ENCODE assay signal across 2 cellular contexts in genomic region chr12:122506393-122506938, GRCh38.
A peak's percentile ranks its signal among the peaks of the same experiment; 100 is the strongest.
TF ChIP-seq lines count a peak whose summit lies in the region.

No MANE protein-coding gene starts in this region.

TF ChIP-seq in A549, 52 proteins besides CTCF, POLR2A, EP300 and RAD21:
- peak; percentile 64 for TF ChIP-seq MAFK (IDR thresholded peaks at IDR 0.05; ENCODE audit: partially characterized antibody)
- no peak for TF ChIP-seq NPAS2 (CRISPR knock-in tag; IDR thresholded peaks at IDR 0.05; ENCODE audit: borderline replicate concordance)
- no peak for TF ChIP-seq ELK1 (IDR thresholded peaks at IDR 0.05; ENCODE audit: low read depth, low read length)

TF ChIP-seq in GM12878, 131 proteins besides CTCF, POLR2A, EP300 and RAD21:
- TF ChIP-seq ZZZ3 (IDR thresholded peaks at IDR 0.05; ENCODE audit: control insufficient read depth, insufficient read length, low read depth) (no peak), ATF3 (IDR thresholded peaks at IDR 0.05; ENCODE audit: borderline replicate concordance, extremely low read depth, low read depth, low read length) (no peak), CEBPB (IDR thresholded peaks at IDR 0.05; ENCODE audit: borderline replicate concordance in 1 of 2, low read depth in 2 of 2, low read length in 2 of 2) (no peak), JUNB (IDR thresholded peaks at IDR 0.05) (no peak), SMARCA5 (IDR thresholded peaks at IDR 0.05) (no peak), ZNF687 (IDR thresholded peaks at IDR 0.05) (no peak), HCFC1 (IDR thresholded peaks at IDR 0.05; ENCODE audit: low read length) (no peak), TARDBP (IDR thresholded peaks at IDR 0.05; ENCODE audit: borderline replicate concordance) (no peak), MYB (IDR thresholded peaks at IDR 0.05; ENCODE audit: borderline replicate concordance, low read depth, low read length) (no peak), FOS (IDR thresholded peaks at IDR 0.05; ENCODE audit: borderline replicate concordance, extremely low read depth, insufficient read length) (no peak), STAT1 (conservative IDR thresholded peaks at IDR 0.05) (no peak), KDM1A (IDR thresholded peaks at IDR 0.05; ENCODE audit: borderline replicate concordance) (no peak), ZBTB4 (CRISPR knock-in tag; IDR thresholded peaks at IDR 0.05) (no peak)
TF ChIP-seq in GM12878: peak in this region for 0.
